ENCODE assay signal across 15 cellular contexts in the genomic region with DNA sequence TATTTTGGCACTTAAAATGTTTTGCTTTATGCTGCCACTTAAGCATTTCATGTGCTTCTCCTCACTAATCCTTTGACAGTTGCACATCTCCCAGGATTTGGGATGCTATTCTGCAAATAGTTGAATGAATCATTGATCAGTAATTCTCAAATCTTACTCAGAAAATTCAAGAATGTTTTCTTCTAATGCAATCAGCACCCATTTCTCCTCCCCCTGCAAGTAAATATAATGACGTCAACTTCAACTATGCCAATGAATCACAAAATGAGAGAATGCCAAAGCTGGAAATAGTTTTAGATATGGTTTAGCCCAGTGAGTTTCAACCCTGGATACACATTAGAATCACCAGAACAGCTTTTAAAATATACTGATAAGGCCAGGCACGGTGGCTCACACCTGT. TPM values are rescaled to one million over a fixed set of nuclear protein-coding genes. Genes with fewer than 3 reads are reported as not detected.
DNase-seq lines count a peak whose midpoint lies in the region; ATAC-seq and TF ChIP-seq lines count a peak whose summit lies in the region.
"Had no signal": no experiment of that assay in that cellular context is flagged by ENCODE, and none has a peak within 500 bp of the region (broad histone marks: within the 10 kb centered on the region; RNA-seq: fewer than 3 reads in every experiment).

No MANE protein-coding gene starts in this region.

- H3K79me2 ChIP-seq in neural progenitor cell (ENCODE audit: low read depth): peaks cover 11% of the 10 kb centered on the region

- no peaks in the 10 kb centered on the region for H3K36me3 ChIP-seq in esophagus squamous epithelium
- no peaks in the 10 kb centered on the region for H3K36me3 ChIP-seq in neural progenitor cell
- H3K36me3 ChIP-seq: adrenal gland had no signal

- 56 to 61% methylated on average over 2 of the region's 2 CpGs for WGBS in esophagus squamous epithelium, 2 donors

- ATAC-seq in GM18867 (IDR thresholded peaks at IDR 0.05; ENCODE audit: unreplicated experiment): no peak

- H4K20me1 ChIP-seq in neural progenitor cell (ENCODE audit: low read depth): no peaks in the 10 kb centered on the region

- peak overlapping the region in 3 of 4 donors; percentile 57 to 83 (median 62) for H3K27ac ChIP-seq in esophagus squamous epithelium
- H3K27ac ChIP-seq in neural progenitor cell: no peak overlapping the region
- H3K27ac ChIP-seq: HL-60 had no signal

- peaks cover 3% of the 10 kb centered on the region for H3K36me3 Mint-ChIP-seq in neural progenitor cell

- no peak overlapping the region for H2AFZ ChIP-seq in neural progenitor cell (replicated peaks)

- TF ChIP-seq POLR2A in esophagus squamous epithelium (IDR thresholded peaks at IDR 0.05): no peak

- H3K9me3 Mint-ChIP-seq in neural progenitor cell: peaks cover 6% of the 10 kb centered on the region
- H3K9me3 Mint-ChIP-seq: CD8-positive, alpha-beta memory T cell had no signal

- H3K4me3 ChIP-seq in esophagus squamous epithelium (no peak overlapping the region), neural progenitor cell (no peak overlapping the region)
- H3K4me3 ChIP-seq: adrenal gland had no signal

- DNase-seq in AG20443 (ENCODE audit: low spot score) (peak; percentile 81), M059J (ENCODE audit: low read depth) (peak; percentile 71), esophagus squamous epithelium (lab: John Stamatoyannopoulos, UW) (no peak), neural progenitor cell (ENCODE audit: low spot score) (no peak), mesenteric fat pad (ENCODE audit: low spot score) (no peak), germinal center (ENCODE audit: low spot score) (no peak), activated gamma-delta T cell (lab: John Stamatoyannopoulos, UW) (no peak)
- DNase-seq: activated CD8-positive, alpha-beta memory T cell treated with anti-CD3 and anti-CD28 coated beads, Interleukin-2, amount 50 U/mL, for 4 hours; adrenal gland; CD8-positive, alpha-beta memory T cell; NCI-H446 treated with DMSO at 0.1 percent for 48 hours; RPMI8226; stimulated activated CD4-positive, alpha-beta T cell treated with anti-CD3 and anti-CD28 coated beads, Interleukin-15, amount 100 ng/mL, for 24 hours had no signal

- H3K9me3 ChIP-seq in esophagus squamous epithelium (no peaks in the 10 kb centered on the region), neural progenitor cell (ENCODE audit: low read depth) (no peaks in the 10 kb centered on the region)
- H3K9me3 ChIP-seq: adrenal gland had no signal

- no peak overlapping the region for H3K27ac Mint-ChIP-seq in neural progenitor cell

- H3K4me2 ChIP-seq in neural progenitor cell: no peak overlapping the region

- intact Hi-C loops in esophagus squamous epithelium (cut with DNase I): no loop called here

- no peak for TF ChIP-seq CTCF in esophagus squamous epithelium (IDR thresholded peaks at IDR 0.05)
- no peak for TF ChIP-seq CTCF in neural progenitor cell (IDR thresholded peaks at IDR 0.05)

- H3K9ac ChIP-seq in neural progenitor cell: no peak overlapping the region

- H3K4me1 ChIP-seq in esophagus squamous epithelium: peaks cover 23 to 59% (median 37%) of the 10 kb centered on the region in 3 donors
- H3K4me1 ChIP-seq in neural progenitor cell: peaks cover 27% of the 10 kb centered on the region

- H3K4me1 Mint-ChIP-seq in neural progenitor cell: peaks cover 42% of the 10 kb centered on the region

- H3F3A ChIP-seq in neural progenitor cell (ENCODE audit: low read depth): peaks cover 41% of the 10 kb centered on the region

- peak overlapping the region; percentile 2 for H3K4me3 Mint-ChIP-seq in neural progenitor cell

- H3K27me3 ChIP-seq in esophagus squamous epithelium (peaks cover 0 to 7% (median 0%) of the 10 kb centered on the region in 4 donors), neural progenitor cell (peaks cover 26% of the 10 kb centered on the region)
- H3K27me3 ChIP-seq: adrenal gland had no signal

- H3K27me3 Mint-ChIP-seq in neural progenitor cell (ENCODE audit: insufficient read depth, low read depth): peaks cover 21% of the 10 kb centered on the region

RNA-seq across cellular contexts. Expression of gene BLOC1S1, which starts 2.1 kb away (rescaled TPM):
- total RNA-seq in M059J (2014; rRNA removed; shearing (Covaris generic)): 115 and 120 TPM in 2 replicates
- total RNA-seq in esophagus squamous epithelium (100 to 1,000 TPM; 117 to 211 (median 178) TPM), neural progenitor cell (ENCODE audit: low replicate concordance) (48.1 and 92.5 TPM in 2 replicates), mesenteric fat pad (136 TPM)

RNA-seq across cellular contexts. Expression of gene ITGA7, which starts 6.0 kb away (rescaled TPM):
- total RNA-seq in M059J (2014; rRNA removed; shearing (Covaris generic)): 4.2 and 7.9 TPM in 2 replicates
- total RNA-seq in esophagus squamous epithelium (10 to 100 TPM in 2 of 4 donors, 1 to 10 TPM in 2; 1.1 to 26.3 (median 10.5) TPM), neural progenitor cell (ENCODE audit: low replicate concordance) (43.4 and 75.2 TPM in 2 replicates), mesenteric fat pad (536 TPM)

RNA-seq across cellular contexts. Expression of gene RDH5, which starts 6.5 kb away (rescaled TPM):
- total RNA-seq in M059J (2014; rRNA removed; shearing (Covaris generic)): 2.0 and 3.2 TPM in 2 replicates
- total RNA-seq in esophagus squamous epithelium (10 to 100 TPM in 1 of 4 donors, 1 to 10 TPM in 3; 1.3 to 13.5 (median 4.1) TPM), neural progenitor cell (ENCODE audit: low replicate concordance) (3.0 and 14.6 TPM in 2 replicates), mesenteric fat pad (123 TPM)

RNA-seq across cellular contexts. Expression of gene CD63, which starts 15.1 kb away (rescaled TPM):
- 1,074 and 1,218 TPM in 2 replicates for total RNA-seq in M059J (2014; rRNA removed; shearing (Covaris generic))
- total RNA-seq in esophagus squamous epithelium: 100 to 1,000 TPM; 144 to 349 (median 264) TPM
- 257 and 305 TPM in 2 replicates for total RNA-seq in neural progenitor cell (ENCODE audit: low replicate concordance)
- 1,545 TPM for total RNA-seq in mesenteric fat pad

RNA-seq across cellular contexts. Expression of gene GDF11, which starts 29.2 kb away (rescaled TPM):
- total RNA-seq in M059J (2014; rRNA removed; shearing (Covaris generic)): 3.9 and 7.1 TPM in 2 replicates
- total RNA-seq in esophagus squamous epithelium: 1 to 10 TPM in 3 of 4 donors, under 1 TPM in 1; 0.19 to 1.9 (median 1.5) TPM
- total RNA-seq in neural progenitor cell (ENCODE audit: low replicate concordance): 9.1 and 21.9 TPM in 2 replicates
- 5.8 TPM for total RNA-seq in mesenteric fat pad

Comparison
In these comparisons a context has a peak if more than half of its experiments do, and no peak if none do; other contexts are left out.
1. DNase-seq: peak in AG20443 (single experiment) and M059J (single experiment); none in esophagus squamous epithelium (single experiment), neural progenitor cell (single experiment), mesenteric fat pad (single experiment), germinal center (single experiment) and activated gamma-delta T cell (single experiment).